9 cellular contexts compared by ENCODE assay signal in the genomic region with DNA sequence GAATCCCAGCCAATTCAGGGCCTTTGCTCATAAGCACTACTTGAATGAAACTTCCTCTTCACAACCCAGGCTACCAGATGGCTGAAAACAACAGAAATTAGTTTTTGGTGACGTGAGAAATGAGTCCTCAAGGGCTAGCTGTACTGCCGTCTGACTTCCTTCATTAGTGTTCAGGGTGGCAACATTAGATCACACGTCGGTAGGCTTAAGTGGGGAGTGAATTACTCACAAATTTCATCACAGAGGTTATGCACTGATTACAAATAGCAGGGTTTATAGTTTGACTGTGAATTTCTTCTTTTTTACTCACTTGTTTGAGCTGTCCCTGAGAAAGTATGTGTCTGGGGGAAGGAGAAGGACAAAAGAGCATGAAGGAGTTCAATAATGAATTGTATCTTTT.
A peak's percentile ranks its signal among the peaks of the same experiment; 100 is the strongest.
DNase-seq lines count a peak whose midpoint lies in the region; ATAC-seq and TF ChIP-seq lines count a peak whose summit lies in the region.
"Had no signal": no experiment of that assay in that cellular context is flagged by ENCODE, and none has a peak within 500 bp of the region (broad histone marks: within the 10 kb centered on the region; RNA-seq: fewer than 3 reads in every experiment).

No MANE protein-coding gene starts in this region.

- H3K4me3 ChIP-seq in osteoblast (ENCODE audit: insufficient read depth, low read length) (no peak overlapping the region), suprapubic skin (no peak overlapping the region)

- DNase-seq in NCI-H524 (lab: John Stamatoyannopoulos, UW) (peak; percentile 79 to 85), osteoblast (ENCODE audit: insufficient read length, low spot score, missing footprints) (no peak), kidney glomerular epithelial cell (lab: John Stamatoyannopoulos, UW) (no peak), Right ventricle myocardium inferior (ENCODE audit: missing footprints) (no peak), suprapubic skin (ENCODE audit: low spot score in 2 of 2) (no peak)
- DNase-seq: activated CD8-positive, alpha-beta memory T cell treated with anti-CD3 and anti-CD28 coated beads, Interleukin-2, amount 50 U/mL, for 48 hours; dermis blood vessel endothelial cell had no signal

- 63% methylated on average over 4 of the region's 4 CpGs for WGBS in suprapubic skin

- H3K27me3 ChIP-seq in osteoblast (ENCODE audit: insufficient read depth, low read length) (no peaks in the 10 kb centered on the region), suprapubic skin (no peaks in the 10 kb centered on the region)

- H4K20me1 ChIP-seq in osteoblast (ENCODE audit: insufficient read depth, low read length) = no peaks in the 10 kb centered on the region

- H3K4me1 ChIP-seq in osteoblast (ENCODE audit: insufficient read depth, low read length) (no peaks in the 10 kb centered on the region), suprapubic skin (no peaks in the 10 kb centered on the region)

- H3K4me2 ChIP-seq in osteoblast (ENCODE audit: insufficient read depth, low read length) = no peak overlapping the region

- no peak for TF ChIP-seq EP300 in suprapubic skin (IDR thresholded peaks at IDR 0.05)

- intact Hi-C loops in Right ventricle myocardium inferior (cut with DNase I) = no loop called here

- H3K36me3 ChIP-seq in osteoblast (ENCODE audit: insufficient read depth, low read length) (no peaks in the 10 kb centered on the region), suprapubic skin (no peaks in the 10 kb centered on the region)

- H3K9me3 ChIP-seq in osteoblast (ENCODE audit: low read depth, low read length) (no peaks in the 10 kb centered on the region), suprapubic skin (no peaks in the 10 kb centered on the region)

- peak; percentile 85 for ATAC-seq in GM18870 (IDR thresholded peaks at IDR 0.05; ENCODE audit: unreplicated experiment)
- ATAC-seq in HG02642 (IDR thresholded peaks at IDR 0.05; ENCODE audit: poor library complexity, unreplicated experiment) = peak; percentile 84
- ATAC-seq in Right ventricle myocardium inferior = no peak

- no peaks in the 10 kb centered on the region for H3K79me2 ChIP-seq in osteoblast (ENCODE audit: insufficient read depth, low read length)

- H2AFZ ChIP-seq in osteoblast (ENCODE audit: low read length) = peak overlapping the region; percentile 65

- TF ChIP-seq POLR2A in suprapubic skin (IDR thresholded peaks at IDR 0.05) = no peak

- no peak overlapping the region for H3K27ac ChIP-seq in osteoblast (ENCODE audit: low read depth, low read length)
- H3K27ac ChIP-seq in suprapubic skin = no peak overlapping the region

- no peak for TF ChIP-seq CTCF in osteoblast (IDR thresholded peaks at IDR 0.05; ENCODE audit: extremely low read depth, low read depth, low read length)
- no peak for TF ChIP-seq CTCF in suprapubic skin (IDR thresholded peaks at IDR 0.05)

Comparison
In these comparisons a context has a peak if more than half of its experiments do, and no peak if none do; other contexts are left out.
1. DNase-seq: peak in NCI-H524 (2 of 2); none in osteoblast (single experiment), kidney glomerular epithelial cell (single experiment), Right ventricle myocardium inferior (single experiment) and suprapubic skin (0 of 2).